Comparison of ENCODE assay signal across 1 cellular context in genomic region chr11:116427903-116428637, GRCh38.
TF ChIP-seq lines count a peak whose summit lies in the region.

No MANE protein-coding gene starts in this region.

TF ChIP-seq in HepG2, 621 proteins besides CTCF, POLR2A, EP300 and RAD21 (continued from another document and continues in another):
- TF ChIP-seq NFAT5 (CRISPR knock-in tag; IDR thresholded peaks at IDR 0.05) (no peak), NR2C2 (CRISPR knock-in tag; IDR thresholded peaks at IDR 0.05; ENCODE audit: borderline replicate concordance) (peak; percentile 50; the same call in 1 of the 2 replicates), NRL (CRISPR knock-in tag; IDR thresholded peaks at IDR 0.05; ENCODE audit: borderline replicate concordance) (0 out of 2 replicates have a peak, but pooled peaks have one; percentile 47), CSRNP1 (CRISPR knock-in tag; IDR thresholded peaks at IDR 0.05) (no peak), XBP1 (CRISPR knock-in tag; IDR thresholded peaks at IDR 0.05) (no peak), ATF7 (IDR thresholded peaks at IDR 0.05) (no peak), ATF7 (CRISPR knock-in tag; IDR thresholded peaks at IDR 0.05) (no peak), PHF5A (CRISPR knock-in tag; IDR thresholded peaks at IDR 0.05; ENCODE audit: low read depth, unreplicated experiment) (no peak), TGIF2 (CRISPR knock-in tag; IDR thresholded peaks at IDR 0.05) (0 out of 2 replicates have a peak, but pooled peaks have one; percentile 58), LCORL (IDR thresholded peaks at IDR 0.05) (0 out of 2 replicates have a peak, but pooled peaks have one; percentile 30), LCORL (CRISPR knock-in tag; IDR thresholded peaks at IDR 0.05) (peak; percentile 79; the same call in 1 of the 2 replicates), ZNF777 (CRISPR knock-in tag; IDR thresholded peaks at IDR 0.05) (no peak), SOX13 (IDR thresholded peaks at IDR 0.05) (peak; percentile 39; the same call in 1 of the 2 replicates), SOX13 (CRISPR knock-in tag; conservative IDR thresholded peaks at IDR 0.05 in 1 of 2, IDR thresholded peaks at IDR 0.05 in 1 of 2) (peak in 1 of 2 experiments; percentile 81; a peak in 2 of 4 replicates), JUN (CRISPR knock-in tag; IDR thresholded peaks at IDR 0.05) (no peak), GRHL1 (CRISPR knock-in tag; conservative IDR thresholded peaks at IDR 0.05) (no peak), ZMAT3 (CRISPR knock-in tag; conservative IDR thresholded peaks at IDR 0.05) (peak; percentile 62; the same call in 1 of the 2 replicates), ESRRA (CRISPR knock-in tag; IDR thresholded peaks at IDR 0.05; ENCODE audit: low read depth) (peak; percentile 65), FOXA1 (IDR thresholded peaks at IDR 0.05) (no peak), FOXA1 (CRISPR knock-in tag; IDR thresholded peaks at IDR 0.05) (0 out of 2 replicates have a peak, but pooled peaks have one; percentile 4), TCF7 (IDR thresholded peaks at IDR 0.05; ENCODE audit: low read depth) (peak; percentile 76), ZNF766 (CRISPR knock-in tag; IDR thresholded peaks at IDR 0.05; ENCODE audit: borderline replicate concordance) (no peak), HNF4G (IDR thresholded peaks at IDR 0.05; ENCODE audit: borderline replicate concordance, low read depth, low read length) (peak; percentile 76), HNF4G (CRISPR knock-in tag; IDR thresholded peaks at IDR 0.05; ENCODE audit: borderline replicate concordance, low read depth) (no peak), NR0B2 (CRISPR knock-in tag; IDR thresholded peaks at IDR 0.05) (no peak), FOSL2 (CRISPR knock-in tag; IDR thresholded peaks at IDR 0.05) (peak; percentile 59; the same call in 1 of the 2 replicates), POLR2AphosphoS2 (IDR thresholded peaks at IDR 0.05; ENCODE audit: low read depth, low read length) (no peak), ZNF225 (CRISPR knock-in tag; IDR thresholded peaks at IDR 0.05) (no peak), RNF2 (conservative IDR thresholded peaks at IDR 0.05; ENCODE audit: low read depth) (no peak), ZNF883 (CRISPR knock-in tag; IDR thresholded peaks at IDR 0.05; ENCODE audit: not compliant biosample characterization) (no peak), KDM3A (CRISPR knock-in tag; IDR thresholded peaks at IDR 0.05; ENCODE audit: low read depth) (no peak), ZNF317 (CRISPR knock-in tag; IDR thresholded peaks at IDR 0.05) (no peak), ELF4 (CRISPR knock-in tag; IDR thresholded peaks at IDR 0.05; ENCODE audit: borderline replicate concordance) (peak; percentile 22; the same call in 1 of the 2 replicates), ZNF343 (CRISPR knock-in tag; IDR thresholded peaks at IDR 0.05) (no peak), ZNF329 (CRISPR knock-in tag; IDR thresholded peaks at IDR 0.05; ENCODE audit: low read depth) (no peak), SKI (IDR thresholded peaks at IDR 0.05; ENCODE audit: partially characterized antibody) (no peak), TBX2 (CRISPR knock-in tag; IDR thresholded peaks at IDR 0.05; ENCODE audit: borderline replicate concordance) (peak; percentile 93), BRCA1 (CRISPR knock-in tag; IDR thresholded peaks at IDR 0.05) (no peak), DRAP1 (CRISPR knock-in tag; IDR thresholded peaks at IDR 0.05) (peak; percentile 57; the same call in 1 of the 2 replicates), AHDC1 (CRISPR knock-in tag; IDR thresholded peaks at IDR 0.05; ENCODE audit: borderline replicate concordance) (peak; percentile 34; the same call in 1 of the 2 replicates), ZNF724P (CRISPR knock-in tag; IDR thresholded peaks at IDR 0.05; ENCODE audit: borderline replicate concordance) (no peak), ZFYVE20 (CRISPR knock-in tag; IDR thresholded peaks at IDR 0.05; ENCODE audit: borderline replicate concordance, low read depth) (no peak), RELA (CRISPR knock-in tag; IDR thresholded peaks at IDR 0.05) (no peak), PHF21A (CRISPR knock-in tag; IDR thresholded peaks at IDR 0.05) (peak; percentile 94; the same call in 1 of the 2 replicates), BCLAF1 (IDR thresholded peaks at IDR 0.05) (no peak), ZNF761 (CRISPR knock-in tag; conservative IDR thresholded peaks at IDR 0.05) (peak; percentile 26; the same call in 1 of the 2 replicates), THRA (CRISPR knock-in tag; IDR thresholded peaks at IDR 0.05; ENCODE audit: borderline replicate concordance) (no peak)
